Comparison of ENCODE assay signal across 1 cellular context in genomic region chr3:129591932-129592331, GRCh38.
TF ChIP-seq lines count a peak whose summit lies in the region.

No MANE protein-coding gene starts in this region.

TF ChIP-seq in SK-N-SH, 30 proteins besides CTCF, POLR2A, EP300 and RAD21 (continued from another document):
- TF ChIP-seq PBX3 (IDR thresholded peaks at IDR 0.05) (no peak), FOSL2 (IDR thresholded peaks at IDR 0.05; ENCODE audit: borderline replicate concordance, low read depth) (no peak)
